Comparison of ENCODE assay signal across 17 cellular contexts in the genomic region with DNA sequence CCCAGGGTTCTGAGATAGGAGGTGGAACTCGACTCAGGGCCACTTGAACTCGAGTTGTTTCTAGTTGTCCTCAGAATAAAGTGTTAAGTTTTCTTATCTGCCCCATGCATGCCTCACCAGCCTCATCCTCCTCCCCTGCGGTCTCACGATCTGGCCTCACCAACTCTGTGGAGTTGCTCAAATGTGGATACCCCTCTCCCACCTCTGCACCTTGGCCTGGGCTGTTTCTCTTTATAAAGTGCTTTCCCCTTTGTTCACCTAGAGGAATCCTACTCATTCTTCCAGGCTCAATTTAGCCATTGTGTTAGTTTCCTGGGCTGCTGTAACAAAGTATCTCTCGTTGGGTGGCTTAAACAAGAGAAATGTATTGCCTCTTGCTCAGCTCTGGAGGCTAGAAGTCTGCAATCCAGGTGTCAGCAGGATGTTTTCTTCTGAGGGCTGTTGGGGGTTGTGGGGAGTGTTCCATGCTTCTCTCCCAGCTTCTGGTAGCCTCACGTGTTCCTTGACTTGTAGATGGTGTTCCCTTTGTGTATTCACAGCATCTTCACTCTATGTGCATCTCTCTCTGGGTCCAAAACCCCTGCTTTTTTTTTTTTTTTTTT.
DNase-seq lines count a peak whose midpoint lies in the region; ATAC-seq, FAIRE-seq and TF ChIP-seq lines count a peak whose summit lies in the region.
"Had no signal": no experiment of that assay in that cellular context is flagged by ENCODE, and none has a peak within 500 bp of the region (broad histone marks: within the 10 kb centered on the region; RNA-seq: fewer than 3 reads in every experiment).

No MANE protein-coding gene starts in this region.

- BruUV-seq in K562 (replicated peaks; lab: Mats Ljungman, UMichigan): no TSS peak

- H2AFZ ChIP-seq in GM23338 (no peak overlapping the region), K562 (ENCODE audit: low read depth, low read length) (peak overlapping the region; percentile 57), neural progenitor cell (replicated peaks) (no peak overlapping the region)

- H4K20me1 ChIP-seq in GM23338 (replicated peaks; ENCODE audit: insufficient read depth): no peaks in the 10 kb centered on the region
- no peaks in the 10 kb centered on the region for H4K20me1 ChIP-seq in K562 (replicated peaks; ENCODE audit: control insufficient read depth, insufficient read depth, low read length)
- no peaks in the 10 kb centered on the region for H4K20me1 ChIP-seq in neural progenitor cell (ENCODE audit: low read depth)
- H4K20me1 ChIP-seq: BLaER1 treated with 17β-estradiol and CSF1 and Interleukin-3, amounts not matched to agents 10 nM and 100 nM had no signal

- TF ChIP-seq POLR2A in K562 (conservative IDR thresholded peaks at IDR 0.05): no peak

- no peaks in the 10 kb centered on the region for H3K4me1 ChIP-seq in GM23338 (ENCODE audit: insufficient read depth)
- H3K4me1 ChIP-seq in K562 (replicated peaks in 1 of 2; ENCODE audit: control insufficient read depth in 2 of 2, insufficient read depth in 2 of 2, low read length in 2 of 2): peaks cover 43 to 80% of the 10 kb centered on the region in 2 experiments
- H3K4me1 ChIP-seq in neural progenitor cell: peaks cover 10% of the 10 kb centered on the region

- H3K9me3 ChIP-seq in K562 (replicated peaks; ENCODE audit: control insufficient read depth, insufficient read depth, low read depth, low read length) (no peaks in the 10 kb centered on the region), neural progenitor cell (ENCODE audit: low read depth) (no peaks in the 10 kb centered on the region)
- H3K9me3 ChIP-seq: BLaER1 treated with 17β-estradiol and CSF1 and Interleukin-3, amounts not matched to agents 10 nM and 100 nM had no signal

- H3K4me2 ChIP-seq in GM23338 (no peak overlapping the region), K562 (ENCODE audit: insufficient read depth, low read length) (peak overlapping the region; percentile 54), neural progenitor cell (no peak overlapping the region)
- H3K4me2 ChIP-seq: BLaER1 treated with 17β-estradiol and CSF1 and Interleukin-3, amounts not matched to agents 10 nM and 100 nM had no signal

- CTCF ChIA-PET in K562 (lab: Yijun Ruan, JAX; ENCODE audit: low intra/inter-chr PET ratio): no interaction called here

- 0% methylated on average over 6 of the region's 6 CpGs for WGBS in K562 (ENCODE audit: insufficient coverage, low coverage, missing lambda C conversion rate)

- H3K4me3 Mint-ChIP-seq in GM23338: no peak overlapping the region
- H3K4me3 Mint-ChIP-seq in neural progenitor cell: no peak overlapping the region
- H3K4me3 Mint-ChIP-seq: CD8-positive, alpha-beta T cell had no signal

- H3K9me3 Mint-ChIP-seq in GM23338: no peaks in the 10 kb centered on the region
- peaks cover under 1% of the 10 kb centered on the region for H3K9me3 Mint-ChIP-seq in neural progenitor cell

- H3K27me3 Mint-ChIP-seq in GM23338 (ENCODE audit: insufficient read depth, low read depth, poor library complexity) (no peaks in the 10 kb centered on the region), neural progenitor cell (ENCODE audit: insufficient read depth, low read depth) (no peaks in the 10 kb centered on the region)

- H3K9me1 ChIP-seq in K562 (ENCODE audit: control insufficient read depth, insufficient read depth, low read length): no peaks in the 10 kb centered on the region

- H3K4me1 Mint-ChIP-seq in GM23338: peaks cover 6% of the 10 kb centered on the region; the same call in 2 of the 3 replicates
- H3K4me1 Mint-ChIP-seq in neural progenitor cell: peaks cover 7% of the 10 kb centered on the region

- H3K9ac ChIP-seq in K562 (ENCODE audit: insufficient read depth in 1 of 2, low read depth in 2 of 2, low read length in 2 of 2): peak overlapping the region in 1 of 2 experiments; percentile 1; a peak in 2 of 4 replicates
- H3K9ac ChIP-seq in neural progenitor cell: no peak overlapping the region
- H3K9ac ChIP-seq: BLaER1 treated with 17β-estradiol and CSF1 and Interleukin-3, amounts not matched to agents 10 nM and 100 nM had no signal

- H3K79me2 ChIP-seq in GM23338 (replicated peaks; ENCODE audit: insufficient read depth) (no peaks in the 10 kb centered on the region), K562 (ENCODE audit: control insufficient read depth, insufficient read depth, low read length) (no peaks in the 10 kb centered on the region), neural progenitor cell (ENCODE audit: low read depth) (no peaks in the 10 kb centered on the region)

- ATAC-seq in GM23338: peak; percentile 23; the same call in 2 of the 3 replicates
- ATAC-seq in K562: peak; percentile 83
- ATAC-seq: CD8-positive, alpha-beta T cell had no signal

- FAIRE-seq in K562 (lab: Jason Lieb, UNC): peak; percentile 89

- H3K36me3 Mint-ChIP-seq in GM23338 (ENCODE audit: low read depth): peaks cover 3% of the 10 kb centered on the region; the same call in 1 of the 3 replicates
- peaks cover 3% of the 10 kb centered on the region for H3K36me3 Mint-ChIP-seq in neural progenitor cell
- H3K36me3 Mint-ChIP-seq: CD8-positive, alpha-beta T cell had no signal

- H3K9me2 ChIP-seq in GM23338 (ENCODE audit: insufficient read depth): no peaks in the 10 kb centered on the region

- POLR2A ChIA-PET in K562 (lab: Yijun Ruan, JAX): interaction anchor here (1.0 to 1.7 kb wide), 3 partner anchors 9 to 140 kb away, joined by 3 read pairs; no protein-coding TSS in a partner anchor

- H3K4me3 ChIP-seq in GM23338 (no peak overlapping the region), K562 (no peak overlapping the region), neural progenitor cell (no peak overlapping the region)
- H3K4me3 ChIP-seq: BLaER1 treated with 17β-estradiol and CSF1 and Interleukin-3, amounts not matched to agents 10 nM and 100 nM had no signal

- TF ChIP-seq RAD21 in K562 (CRISPR knock-in tag; conservative IDR thresholded peaks at IDR 0.05 in 1 of 2, IDR thresholded peaks at IDR 0.05 in 1 of 2): no peak

- H3K27ac Mint-ChIP-seq in GM23338 (peak overlapping the region; percentile 6), neural progenitor cell (peak overlapping the region; percentile 15)
- H3K27ac Mint-ChIP-seq: CD8-positive, alpha-beta T cell had no signal

- peak; percentile 94 for TF ChIP-seq EP300 in K562 (IDR thresholded peaks at IDR 0.05; ENCODE audit: low read length)

- TF ChIP-seq CTCF in GM23338 (conservative IDR thresholded peaks at IDR 0.05; ENCODE audit: low read depth in 2 of 2): no peak
- no peak for TF ChIP-seq CTCF in K562 (IDR thresholded peaks at IDR 0.05 in 2 of 3, conservative IDR thresholded peaks at IDR 0.05 in 1 of 3; ENCODE audit: insufficient read depth in 2 of 3, low read depth in 1 of 3, low read length in 3 of 3)
- no peak for TF ChIP-seq CTCF in neural progenitor cell (IDR thresholded peaks at IDR 0.05)

- DNase-seq in GM23338 (ENCODE audit: low spot score): peak; percentile 25
- peak; percentile 97 for DNase-seq in OCI-M1 (lab: John Stamatoyannopoulos, UW)
- DNase-seq in K562 (ENCODE audit: extremely low read depth in 1 of 4, low spot score in 3 of 4): peak; percentile 77 to 93 (median 82)
- DNase-seq in neural progenitor cell (ENCODE audit: low spot score): peak; percentile 28
- no peak for DNase-seq in activated CD8-positive, alpha-beta memory T cell treated with anti-CD3 and anti-CD28 coated beads for 24 hours
- no peak for DNase-seq in NCI-H1092 (lab: John Stamatoyannopoulos, UW)
- no peak for DNase-seq in midbrain (lab: John Stamatoyannopoulos, UW)
- DNase-seq: CD8-positive, alpha-beta T cell; DMS79; GOT3; Karpas-422; NCI-H1436; NCI-H1930; NCI-H226; NCI-H524; NCI-H82 had no signal

- H3K27ac ChIP-seq in GM23338 (ENCODE audit: low read depth) (no peak overlapping the region), K562 (ENCODE audit: extremely low read depth, low read depth, low read length) (peak overlapping the region; percentile 71), neural progenitor cell (no peak overlapping the region)
- H3K27ac ChIP-seq: BLaER1 treated with 17β-estradiol and CSF1 and Interleukin-3, amounts not matched to agents 10 nM and 100 nM had no signal

- in situ Hi-C loops in K562 (cut with MboI): no loop called here

- intact Hi-C loops in K562 (cut with micrococcal nuclease): loop anchor here (5.0 kb wide), 1 partner anchor 72 kb away; no protein-coding TSS in a partner anchor

- H3K27me3 ChIP-seq in GM23338 (ENCODE audit: insufficient read depth) (no peaks in the 10 kb centered on the region), K562 (ENCODE audit: control insufficient read depth in 2 of 2, insufficient read depth in 2 of 2, low read length in 2 of 2) (no peaks in the 10 kb centered on the region), neural progenitor cell (no peaks in the 10 kb centered on the region)
- H3K27me3 ChIP-seq: BLaER1 treated with 17β-estradiol and CSF1 and Interleukin-3, amounts not matched to agents 10 nM and 100 nM had no signal

- H3F3A ChIP-seq in GM23338 (replicated peaks; ENCODE audit: low read depth) (no peaks in the 10 kb centered on the region), neural progenitor cell (ENCODE audit: low read depth) (peaks cover 4% of the 10 kb centered on the region)

- no peaks in the 10 kb centered on the region for H3K36me3 ChIP-seq in GM23338 (ENCODE audit: insufficient read depth)
- H3K36me3 ChIP-seq in K562 (ENCODE audit: control insufficient read depth, insufficient read depth, low read length): no peaks in the 10 kb centered on the region
- no peaks in the 10 kb centered on the region for H3K36me3 ChIP-seq in neural progenitor cell
- H3K36me3 ChIP-seq: BLaER1 treated with 17β-estradiol and CSF1 and Interleukin-3, amounts not matched to agents 10 nM and 100 nM had no signal

TF ChIP-seq in GM23338, 12 proteins besides CTCF, POLR2A, EP300 and RAD21 (continues in another document):
- TF ChIP-seq, protein P1, sequence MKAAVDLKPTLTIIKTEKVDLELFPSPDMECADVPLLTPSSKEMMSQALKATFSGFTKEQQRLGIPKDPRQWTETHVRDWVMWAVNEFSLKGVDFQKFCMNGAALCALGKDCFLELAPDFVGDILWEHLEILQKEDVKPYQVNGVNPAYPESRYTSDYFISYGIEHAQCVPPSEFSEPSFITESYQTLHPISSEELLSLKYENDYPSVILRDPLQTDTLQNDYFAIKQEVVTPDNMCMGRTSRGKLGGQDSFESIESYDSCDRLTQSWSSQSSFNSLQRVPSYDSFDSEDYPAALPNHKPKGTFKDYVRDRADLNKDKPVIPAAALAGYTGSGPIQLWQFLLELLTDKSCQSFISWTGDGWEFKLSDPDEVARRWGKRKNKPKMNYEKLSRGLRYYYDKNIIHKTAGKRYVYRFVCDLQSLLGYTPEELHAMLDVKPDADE (IDR thresholded peaks at IDR 0.05): no peak

TF ChIP-seq in K562, 482 proteins besides CTCF, POLR2A, EP300 and RAD21 (continues in another document):
- TF ChIP-seq YY1 (IDR thresholded peaks at IDR 0.05; ENCODE audit: borderline replicate concordance in 1 of 3, control insufficient read depth in 1 of 3, extremely low read depth in 1 of 3, insufficient read depth in 3 of 3, insufficient read length in 1 of 3, insufficient replicate concordance in 2 of 3, low read depth in 1 of 3, low read length in 2 of 3): no peak
- no peak for TF ChIP-seq PHF20 (IDR thresholded peaks at IDR 0.05; ENCODE audit: partially characterized antibody)
- TF ChIP-seq SRSF1 (IDR thresholded peaks at IDR 0.05; ENCODE audit: low read depth, low read length): no peak
- no peak for TF ChIP-seq ZNF175 (CRISPR knock-in tag; IDR thresholded peaks at IDR 0.05; ENCODE audit: low read depth)

Comparison
In these comparisons a context has a peak if more than half of its experiments do, and no peak if none do; other contexts are left out.
1. DNase-seq: peak in GM23338 (single experiment), OCI-M1 (single experiment), K562 (4 of 4) and neural progenitor cell (single experiment); none in activated CD8-positive, alpha-beta memory T cell treated with anti-CD3 and anti-CD28 coated beads for 24 hours (single experiment), NCI-H1092 (single experiment) and midbrain (single experiment).